In the genomic region with DNA sequence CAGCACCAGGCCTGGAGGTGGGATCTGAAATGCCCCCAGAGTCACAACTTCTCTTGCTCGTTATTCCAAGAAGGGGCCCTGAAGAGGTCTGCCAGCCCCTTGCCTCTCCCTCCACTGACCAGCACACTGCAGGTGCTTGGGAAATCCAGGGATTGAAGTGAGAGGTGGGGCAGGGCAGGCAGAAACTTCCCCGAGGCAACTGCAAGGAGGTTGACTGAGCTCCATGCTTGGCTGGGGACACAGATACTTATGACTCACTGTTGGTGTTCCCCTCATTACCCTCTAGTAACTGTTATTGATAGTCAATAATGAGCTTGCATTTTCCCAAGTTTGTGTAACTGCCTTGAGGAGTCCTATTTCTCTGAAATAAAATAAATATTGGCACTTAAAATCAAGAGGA, we compare ENCODE assay signal across 18 cellular contexts. TPM values are rescaled to one million over a fixed set of nuclear protein-coding genes. Genes with fewer than 3 reads are reported as not detected.
DNase-seq lines count a peak whose midpoint lies in the region; ATAC-seq and TF ChIP-seq lines count a peak whose summit lies in the region.
"Had no signal": no experiment of that assay in that cellular context is flagged by ENCODE, and none has a peak within 500 bp of the region (broad histone marks: within the 10 kb centered on the region; RNA-seq: fewer than 3 reads in every experiment).

No MANE protein-coding gene starts in this region.

- peak overlapping the region; percentile 9 for H3K4me2 ChIP-seq in PC-3 (ENCODE audit: low read length)
- H3K4me2 ChIP-seq: A549, neural progenitor cell had no signal

- H3K9me2 ChIP-seq in PC-3 (replicated peaks; ENCODE audit: low read length): no peaks in the 10 kb centered on the region

- H3K36me3 Mint-ChIP-seq in MCF 10A (ENCODE audit: insufficient read depth, unreplicated experiment): no peaks in the 10 kb centered on the region
- H3K36me3 Mint-ChIP-seq: neural progenitor cell, WTC11 had no signal

- H4K20me1 ChIP-seq in PC-3 (ENCODE audit: low read length): no peaks in the 10 kb centered on the region

- no peak for TF ChIP-seq POLR2A in breast epithelium (IDR thresholded peaks at IDR 0.05)

- no peak for TF ChIP-seq CTCF in MCF 10A (IDR thresholded peaks at IDR 0.05; ENCODE audit: unreplicated experiment)
- no peak for TF ChIP-seq CTCF in breast epithelium (IDR thresholded peaks at IDR 0.05)
- no peak for TF ChIP-seq CTCF in PC-3 (conservative IDR thresholded peaks at IDR 0.05; ENCODE audit: low read depth, low read length)
- TF ChIP-seq CTCF in foreskin fibroblast (IDR thresholded peaks at IDR 0.05; ENCODE audit: low read depth, low read length): no peak
- no peak for TF ChIP-seq CTCF in brain microvascular endothelial cell (IDR thresholded peaks at IDR 0.05; ENCODE audit: low read depth, low read length, missing control alignments)

- intact Hi-C loops in MCF 10A (cut with micrococcal nuclease) (no loop called here), breast epithelium (cut with DNase I; ENCODE audit: low total_unique reads) (no loop called here), PC-3 (cut with micrococcal nuclease) (no loop called here)

- DNase-seq in MCF 10A (ENCODE audit: unreplicated experiment): peak; percentile 90
- DNase-seq in breast epithelium (ENCODE audit: low spot score in 2 of 2): no peak
- DNase-seq in PC-3: peak; percentile 74
- DNase-seq in foreskin fibroblast: no peak
- DNase-seq in SKM-1 (lab: John Stamatoyannopoulos, UW; ENCODE audit: unreplicated experiment): no peak
- DNase-seq in brain microvascular endothelial cell: no peak
- DNase-seq: NCI-H1436 treated with DMSO at 0.1 percent for 48 hours, spleen had no signal

- no peaks in the 10 kb centered on the region for H3K9me3 Mint-ChIP-seq in MCF 10A (ENCODE audit: unreplicated experiment)
- H3K9me3 Mint-ChIP-seq: neural progenitor cell, WTC11 had no signal

- H3K4me3 Mint-ChIP-seq in MCF 10A (ENCODE audit: unreplicated experiment): no peak overlapping the region
- H3K4me3 Mint-ChIP-seq: neural progenitor cell, WTC11 had no signal

- no peaks in the 10 kb centered on the region for H3K9me3 ChIP-seq in breast epithelium
- no peaks in the 10 kb centered on the region for H3K9me3 ChIP-seq in PC-3 (ENCODE audit: low read length)
- H3K9me3 ChIP-seq: Caco-2, left lung, spleen, upper lobe of left lung had no signal

- no peak overlapping the region for H2AFZ ChIP-seq in PC-3 (ENCODE audit: low read length)
- H2AFZ ChIP-seq: neural progenitor cell had no signal

- H3K27ac Mint-ChIP-seq in MCF 10A (ENCODE audit: low read depth, unreplicated experiment): no peak overlapping the region
- H3K27ac Mint-ChIP-seq: neural progenitor cell, WTC11 had no signal

- H3K4me3 ChIP-seq in breast epithelium (no peak overlapping the region), PC-3 (ENCODE audit: low read length) (no peak overlapping the region), foreskin fibroblast (ENCODE audit: low read depth in 1 of 2, low read length in 2 of 2) (no peak overlapping the region), brain microvascular endothelial cell (ENCODE audit: low read depth, low read length) (no peak overlapping the region)
- H3K4me3 ChIP-seq: A549, K562, left lung, neural progenitor cell, spleen, upper lobe of left lung had no signal

- H3K9ac ChIP-seq in PC-3 (ENCODE audit: low read length): no peak overlapping the region; the same call in 1 of the 2 replicates
- H3K9ac ChIP-seq: neural progenitor cell had no signal

- H3K27me3 ChIP-seq in breast epithelium (no peaks in the 10 kb centered on the region), PC-3 (ENCODE audit: low read length) (peaks cover 11% of the 10 kb centered on the region; the same call in 1 of the 2 replicates), brain microvascular endothelial cell (replicated peaks) (no peaks in the 10 kb centered on the region)
- H3K27me3 ChIP-seq: left lung, neural progenitor cell, upper lobe of left lung had no signal

- peaks cover 13% of the 10 kb centered on the region for H3K27me3 Mint-ChIP-seq in MCF 10A (ENCODE audit: insufficient read depth, unreplicated experiment)

- no peaks in the 10 kb centered on the region for H3F3A ChIP-seq in PC-3 (ENCODE audit: low read length, unreplicated experiment)

- no peaks in the 10 kb centered on the region for H3K4me1 ChIP-seq in breast epithelium
- peaks cover 31% of the 10 kb centered on the region for H3K4me1 ChIP-seq in PC-3 (ENCODE audit: insufficient read depth, low read length)
- H3K4me1 ChIP-seq: A549, Caco-2, left lung, neural progenitor cell, spleen, upper lobe of left lung had no signal

- ATAC-seq in HG02840 (IDR thresholded peaks at IDR 0.05; ENCODE audit: low FRiP score, unreplicated experiment) (peak; percentile 64), PC-3 (no peak), GM19467 (IDR thresholded peaks at IDR 0.05; ENCODE audit: unreplicated experiment) (no peak)
- ATAC-seq: A549, K562, left lung, WTC11 had no signal

- peaks cover 38% of the 10 kb centered on the region for H3K4me1 Mint-ChIP-seq in MCF 10A (ENCODE audit: insufficient read depth, unreplicated experiment)
- H3K4me1 Mint-ChIP-seq: neural progenitor cell, WTC11 had no signal

- CTCF ChIA-PET in MCF 10A (lab: Yijun Ruan, JAX) (interaction anchor here (0.6 to 1.2 kb wide), 4 partner anchors 19 to 107 kb away, joined by 3 to 6 read pairs (median 4); no protein-coding TSS in a partner anchor), PC-3 (lab: Charles Lee) (no interaction called here)

- H3K79me2 ChIP-seq in PC-3 (ENCODE audit: low read length): no peaks in the 10 kb centered on the region

- BruUV-seq in MCF 10A (replicated peaks; lab: Mats Ljungman, UMichigan): no TSS peak
- no TSS peak for BruUV-seq in PC-3 (replicated peaks; lab: Mats Ljungman, UMichigan)

- H3K27ac ChIP-seq in breast epithelium (no peak overlapping the region), PC-3 (ENCODE audit: low read length) (peak overlapping the region; percentile 61), brain microvascular endothelial cell (no peak overlapping the region)
- H3K27ac ChIP-seq: A549, left lung, neural progenitor cell, spleen, upper lobe of left lung had no signal

- H3K36me3 ChIP-seq in breast epithelium (no peaks in the 10 kb centered on the region), PC-3 (ENCODE audit: low read depth, low read length) (no peaks in the 10 kb centered on the region), brain microvascular endothelial cell (replicated peaks) (no peaks in the 10 kb centered on the region)
- H3K36me3 ChIP-seq: neural progenitor cell, spleen, upper lobe of left lung had no signal

- in situ Hi-C loops in brain microvascular endothelial cell (cut with HindIII; ENCODE audit: low pct_ligation_motif_present, low sequenced_read_pairs): no loop called here

- POLR2A ChIA-PET in MCF 10A (lab: Yijun Ruan, JAX): interaction anchor here (0.7 to 1.6 kb wide), 4 partner anchors 16 to 266 kb away, joined by 3 to 6 read pairs (median 5); no protein-coding TSS in a partner anchor
- POLR2A ChIA-PET in PC-3 (lab: Charles Lee; ENCODE audit: unreplicated experiment): no interaction called here

RNA-seq across cellular contexts. Expression of a gene that starts 47.5 kb away (rescaled TPM):
- total RNA-seq in MCF 10A (2022): 1.5 and 2.4 TPM in 2 replicates
- total RNA-seq in breast epithelium: 10 to 100 TPM in 1 of 3 donors, 1 to 10 TPM in 2; 6.6 to 58.6 (median 6.9) TPM
- total RNA-seq in PC-3 (2014; rRNA removed): not detected in 2 replicates
- total RNA-seq: SK-MEL-5 had no signal

Comparison
In these comparisons a context has a peak if more than half of its experiments do, and no peak if none do; other contexts are left out.
1. DNase-seq: peak in MCF 10A (single experiment) and PC-3 (single experiment); none in breast epithelium (0 of 2), foreskin fibroblast (0 of 2), SKM-1 (single experiment) and brain microvascular endothelial cell (single experiment).